In genomic region chr1:246048693-246049092, GRCh38 we compare ENCODE assay signal across 6 cellular contexts.
"Had no signal": no experiment of that assay in that cellular context is flagged by ENCODE, and none has a peak within 500 bp of the region (broad histone marks: within the 10 kb centered on the region; RNA-seq: fewer than 3 reads in every experiment).

No MANE protein-coding gene starts in this region.

- ATAC-seq: GM23338, HepG2 had no signal

- H3K27ac Mint-ChIP-seq: GM23338, H9, IgD-negative memory B cell had no signal

- DNase-seq: H9, HCEC 1CT, KBM-7 had no signal

- H3K27me3 Mint-ChIP-seq: IgD-negative memory B cell had no signal

- H3K4me3 Mint-ChIP-seq: GM23338, H9, IgD-negative memory B cell had no signal

- H3K4me1 Mint-ChIP-seq: IgD-negative memory B cell had no signal
